In the genomic region with DNA sequence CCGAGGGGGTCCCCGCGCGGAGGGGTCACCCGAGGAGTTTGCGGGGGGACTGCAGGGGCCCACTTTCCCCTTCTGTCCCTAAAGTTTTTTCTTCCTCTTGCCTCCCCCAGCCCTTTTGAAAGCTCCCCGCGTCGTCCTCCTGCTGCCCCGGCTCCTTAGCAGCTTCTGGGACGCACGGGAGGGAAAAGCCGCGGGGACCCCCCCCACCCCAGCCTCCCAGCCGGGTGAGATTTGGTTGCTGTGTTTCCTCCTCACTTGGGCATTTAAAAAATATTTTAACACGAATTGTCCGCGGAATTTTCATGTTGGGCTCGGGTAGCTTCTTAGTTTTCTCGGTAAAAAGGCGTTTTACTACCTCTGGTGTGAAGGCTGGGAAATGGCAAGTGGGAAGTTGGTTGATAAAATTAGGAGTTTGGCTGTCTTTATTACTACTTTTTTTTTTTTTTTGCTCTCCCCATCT, we compare ENCODE assay signal across 8 cellular contexts. TPM values are rescaled to one million over a fixed set of nuclear protein-coding genes. Genes with fewer than 3 reads are reported as not detected.
DNase-seq lines count a peak whose midpoint lies in the region; ATAC-seq and TF ChIP-seq lines count a peak whose summit lies in the region.

No MANE protein-coding gene starts in this region.

- H3K4me1 ChIP-seq in SJSA1 (replicated peaks) (peaks cover 10% of the 10 kb centered on the region), mesodermal cell (ENCODE audit: control insufficient read depth, insufficient read depth, low read length, poor library complexity, severe bottlenecking) (peaks cover 7% of the 10 kb centered on the region), transverse colon (peaks cover 13 to 27% (median 16%) of the 10 kb centered on the region in 4 donors)

- no peak for TF ChIP-seq EP300 in transverse colon (IDR thresholded peaks at IDR 0.05; ENCODE audit: low read depth)

- no peaks in the 10 kb centered on the region for H3K27me3 Mint-ChIP-seq in activated T-cell treated with anti-CD3 and anti-CD28 coated beads, Interleukin-2, amount 50 U/mL, for 24 hours
- H3K27me3 Mint-ChIP-seq in dendritic cell treated with granulocyte-macrophage colony-stimulating factor and Interleukin-4, amounts not matched to agents 40 ng/mL and 50 ng/mL, for 4 days = no peaks in the 10 kb centered on the region

- H3K4me1 Mint-ChIP-seq in activated T-cell treated with anti-CD3 and anti-CD28 coated beads, Interleukin-2, amount 50 U/mL, for 24 hours (ENCODE audit: low read depth) = peaks cover 59% of the 10 kb centered on the region
- H3K4me1 Mint-ChIP-seq in dendritic cell treated with granulocyte-macrophage colony-stimulating factor and Interleukin-4, amounts not matched to agents 40 ng/mL and 50 ng/mL, for 4 days (ENCODE audit: low read depth) = peaks cover 44% of the 10 kb centered on the region

- H3K4me3 ChIP-seq in SJSA1 (peak overlapping the region; percentile 68), mesodermal cell (ENCODE audit: extremely low read depth, insufficient read depth, low read length, poor library complexity, severe bottlenecking) (peak overlapping the region; percentile 99), transverse colon (peak overlapping the region; percentile 57 to 96 (median 89))

- H3K9me3 Mint-ChIP-seq in activated T-cell treated with anti-CD3 and anti-CD28 coated beads, Interleukin-2, amount 50 U/mL, for 24 hours = no peaks in the 10 kb centered on the region
- H3K9me3 Mint-ChIP-seq in dendritic cell treated with granulocyte-macrophage colony-stimulating factor and Interleukin-4, amounts not matched to agents 40 ng/mL and 50 ng/mL, for 4 days = no peaks in the 10 kb centered on the region

- in situ Hi-C loops in transverse colon (cut with MboI; ENCODE audit: low pct_ligation_motif_present in 1 of 4, low pct_unique_long_range_greater_than_20kb in 1 of 4, low sequenced_read_pairs in 3 of 4) = no loop called here

- TF ChIP-seq CTCF in transverse colon (IDR thresholded peaks at IDR 0.05) = no peak

- H3K27ac Mint-ChIP-seq in activated T-cell treated with anti-CD3 and anti-CD28 coated beads, Interleukin-2, amount 50 U/mL, for 24 hours = peak overlapping the region; percentile 98
- H3K27ac Mint-ChIP-seq in dendritic cell treated with granulocyte-macrophage colony-stimulating factor and Interleukin-4, amounts not matched to agents 40 ng/mL and 50 ng/mL, for 4 days = peak overlapping the region; percentile 99

- no peak for DNase-seq in activated T-cell treated with anti-CD3 and anti-CD28 coated beads, Interleukin-2, amount 50 U/mL, for 24 hours
- no peak for DNase-seq in activated T-cell treated with anti-CD3 and anti-CD28 coated beads for 4 hours
- peak in 1 of 2 experiments; percentile 37 for DNase-seq in SJSA1 (ENCODE audit: low read depth in 1 of 2, low spot score in 2 of 2)
- peak; percentile 33 for DNase-seq in transverse colon
- DNase-seq in GM19238 (ENCODE audit: insufficient read length, low spot score) = no peak

- H3K9me3 ChIP-seq in SJSA1 (replicated peaks) = no peaks in the 10 kb centered on the region
- no peaks in the 10 kb centered on the region for H3K9me3 ChIP-seq in mesodermal cell (ENCODE audit: control insufficient read depth, low read length)
- H3K9me3 ChIP-seq in transverse colon = no peaks in the 10 kb centered on the region

- peaks cover 56% of the 10 kb centered on the region for H3K36me3 Mint-ChIP-seq in activated T-cell treated with anti-CD3 and anti-CD28 coated beads, Interleukin-2, amount 50 U/mL, for 24 hours (ENCODE audit: low read depth)
- H3K36me3 Mint-ChIP-seq in dendritic cell treated with granulocyte-macrophage colony-stimulating factor and Interleukin-4, amounts not matched to agents 40 ng/mL and 50 ng/mL, for 4 days (ENCODE audit: low read depth) = peaks cover 15% of the 10 kb centered on the region

- peak overlapping the region; percentile 97 for H3K4me3 Mint-ChIP-seq in activated T-cell treated with anti-CD3 and anti-CD28 coated beads, Interleukin-2, amount 50 U/mL, for 24 hours
- H3K4me3 Mint-ChIP-seq in dendritic cell treated with granulocyte-macrophage colony-stimulating factor and Interleukin-4, amounts not matched to agents 40 ng/mL and 50 ng/mL, for 4 days = peak overlapping the region; percentile 100

- no peaks in the 10 kb centered on the region for H3K36me3 ChIP-seq in SJSA1
- no peaks in the 10 kb centered on the region for H3K36me3 ChIP-seq in mesodermal cell (ENCODE audit: control insufficient read depth, insufficient read depth, low read length)
- no peaks in the 10 kb centered on the region for H3K36me3 ChIP-seq in transverse colon

- ATAC-seq in GM19035 (IDR thresholded peaks at IDR 0.05; ENCODE audit: unreplicated experiment) = no peak

- peak overlapping the region; percentile 5; the same call in 1 of the 2 replicates for H3K27ac ChIP-seq in SJSA1
- peak overlapping the region; percentile 80 for H3K27ac ChIP-seq in mesodermal cell (ENCODE audit: low read depth, low read length, severe bottlenecking)
- peak overlapping the region; percentile 89 to 96 (median 95) for H3K27ac ChIP-seq in transverse colon

- 0% methylated on average over 9 to 13 of the region's 21 CpGs for WGBS in mesodermal cell (ENCODE audit: insufficient coverage in 2 of 2), 2 experiments
- 0 to 1% methylated on average over 6 to 21 of the region's 21 CpGs for WGBS in transverse colon (ENCODE audit: low coverage in 1 of 2), 2 donors

- H3K27me3 ChIP-seq in SJSA1 (replicated peaks) = no peaks in the 10 kb centered on the region
- H3K27me3 ChIP-seq in transverse colon = no peaks in the 10 kb centered on the region

- TF ChIP-seq POLR2A in transverse colon (IDR thresholded peaks at IDR 0.05) = no peak

- intact Hi-C loops in dendritic cell treated with granulocyte-macrophage colony-stimulating factor and Interleukin-4, amounts not matched to agents 40 ng/mL and 50 ng/mL, for 4 days (cut with micrococcal nuclease) = loop anchor here (2.0 to 10.0 kb wide), 4 partner anchors 48 to 112 kb away; no protein-coding TSS in a partner anchor
- intact Hi-C loops in transverse colon (cut with DNase I; ENCODE audit: low total_unique reads) = loop anchor here (10.0 kb wide), 1 partner anchor 122 kb away; no protein-coding TSS in a partner anchor

RNA-seq across cellular contexts. Expression of a gene that starts 0.6 kb away (rescaled TPM):
- total RNA-seq in SJSA1 (2014; rRNA removed; shearing (Covaris generic)) = 11.5 and 20.4 TPM in 2 replicates
- polyA plus RNA-seq in mesodermal cell (2013, experiment 1 of 2) = 15.1 TPM
- 14.6 TPM for polyA plus RNA-seq in mesodermal cell (2013, experiment 2 of 2)
- total RNA-seq in transverse colon = 10 to 100 TPM in 3 of 4 donors, 1 to 10 TPM in 1; 9.2 to 39.1 (median 22.3) TPM

Comparison
In these comparisons a context has a peak if more than half of its experiments do, and no peak if none do; other contexts are left out.
1. H3K27ac ChIP-seq: peak in every context shown above with its lines; median percentile 95 in transverse colon; 80 in mesodermal cell; 5 in SJSA1.